ENCODE assay signal across 8 cellular contexts in genomic region chr15:66803182-66803729, GRCh38.
DNase-seq lines count a peak whose midpoint lies in the region; FAIRE-seq and TF ChIP-seq lines count a peak whose summit lies in the region.

No MANE protein-coding gene starts in this region.

- peak; percentile 99 for FAIRE-seq in urothelium cell line (lab: Jason Lieb, UNC)

- no peak for TF ChIP-seq CTCF in glutamatergic neuron (IDR thresholded peaks at IDR 0.05; ENCODE audit: partially characterized antibody, unreplicated experiment)
- no peak for TF ChIP-seq CTCF in GM10266 (IDR thresholded peaks at IDR 0.05; ENCODE audit: control insufficient read depth, insufficient read depth, low read depth, missing control alignments)

- no peaks in the 10 kb centered on the region for H3K36me3 Mint-ChIP-seq in glutamatergic neuron (ENCODE audit: unreplicated experiment)

- H3K9me3 Mint-ChIP-seq in glutamatergic neuron (ENCODE audit: unreplicated experiment): peaks cover 2% of the 10 kb centered on the region

- H3K27ac Mint-ChIP-seq in glutamatergic neuron (ENCODE audit: unreplicated experiment): no peak overlapping the region

- no peaks in the 10 kb centered on the region for H3K27me3 Mint-ChIP-seq in glutamatergic neuron (ENCODE audit: unreplicated experiment)

- H3K4me3 Mint-ChIP-seq in glutamatergic neuron (ENCODE audit: unreplicated experiment): no peak overlapping the region

- no peaks in the 10 kb centered on the region for H3K4me1 Mint-ChIP-seq in glutamatergic neuron (ENCODE audit: low read depth, unreplicated experiment)

- DNase-seq in COR-L47 (lab: John Stamatoyannopoulos, UW) (peak; percentile 20), NCI-H446 treated with DMSO at 0.1 percent for 48 hours (lab: John Stamatoyannopoulos, UW) (peak; percentile 33), dermis microvascular lymphatic vessel endothelial cell (ENCODE audit: low read depth in 2 of 2) (peak; percentile 65 to 95), lung microvascular endothelial cell (ENCODE audit: low read depth in 2 of 2) (peak; percentile 89 to 97), urothelium cell line (ENCODE audit: low spot score) (peak; percentile 99), glutamatergic neuron (no peak), D341Med (ENCODE audit: low spot score) (no peak), GM10266 (ENCODE audit: extremely low spot score) (no peak)

Comparison
In these comparisons a context has a peak if more than half of its experiments do, and no peak if none do; other contexts are left out.
1. DNase-seq: peak in COR-L47 (single experiment), NCI-H446 treated with DMSO at 0.1 percent for 48 hours (single experiment), dermis microvascular lymphatic vessel endothelial cell (2 of 2), lung microvascular endothelial cell (2 of 2) and urothelium cell line (single experiment); none in glutamatergic neuron (single experiment), D341Med (single experiment) and GM10266 (single experiment).